ENCODE assay signal across 24 cellular contexts in genomic region chr9:14107977-14108376, GRCh38.
DNase-seq lines count a peak whose midpoint lies in the region; TF ChIP-seq lines count a peak whose summit lies in the region.
"Had no signal": no experiment of that assay in that cellular context is flagged by ENCODE, and none has a peak within 500 bp of the region (broad histone marks: within the 10 kb centered on the region; RNA-seq: fewer than 3 reads in every experiment).

No MANE protein-coding gene starts in this region.

- H3K27ac Mint-ChIP-seq in Calu3 (ENCODE audit: unreplicated experiment) (peak overlapping the region; percentile 36), mesothelial cell of epicardium (peak overlapping the region; percentile 17)

- no TSS peak for BruUV-seq in Calu3 (replicated peaks; lab: Mats Ljungman, UMichigan)

- peaks cover 17% of the 10 kb centered on the region for H3K36me3 Mint-ChIP-seq in Calu3 (ENCODE audit: insufficient read depth, unreplicated experiment)
- H3K36me3 Mint-ChIP-seq in mesothelial cell of epicardium, result peaks cover 43% of the 10 kb centered on the region

- no peaks in the 10 kb centered on the region for H3K9me3 ChIP-seq in cardiac muscle cell (ENCODE audit: low read depth)
- H3K9me3 ChIP-seq: suprapubic skin had no signal

- H3K9me3 Mint-ChIP-seq in Calu3 (ENCODE audit: low read depth, unreplicated experiment) (no peaks in the 10 kb centered on the region), mesothelial cell of epicardium (no peaks in the 10 kb centered on the region)

- TF ChIP-seq CTCF in Calu3 (IDR thresholded peaks at IDR 0.05; ENCODE audit: unreplicated experiment), result no peak
- TF ChIP-seq CTCF in cardiac muscle cell (IDR thresholded peaks at IDR 0.05; ENCODE audit: low read depth, low read length), result no peak
- TF ChIP-seq CTCF in mesothelial cell of epicardium (IDR thresholded peaks at IDR 0.05; ENCODE audit: unreplicated experiment), result no peak
- no peak for TF ChIP-seq CTCF in foreskin fibroblast (IDR thresholded peaks at IDR 0.05; ENCODE audit: low read depth, low read length)

- DNase-seq in Calu3 (no peak), NCI-H146 treated with DMSO at 0.1 percent for 48 hours (lab: John Stamatoyannopoulos, UW; ENCODE audit: unreplicated experiment) (peak; percentile 16), cardiac muscle cell (ENCODE audit: low read depth in 1 of 2, low spot score in 1 of 2) (peak; percentile 61 to 85), mesothelial cell of epicardium (ENCODE audit: low spot score in 2 of 2, unreplicated experiment in 2 of 2) (no peak), NCI-H2196 (lab: John Stamatoyannopoulos, UW; ENCODE audit: unreplicated experiment) (no peak), retina (no peak), foreskin fibroblast (no peak)
- no peak for DNase-seq in activated naive CD4-positive, alpha-beta T cell (lab: John Stamatoyannopoulos, UW)
- DNase-seq: activated CD4-positive, alpha-beta T cell treated with anti-CD3 and anti-CD28 coated beads, Interleukin-2, amount 50 U/mL, for 4 hours; activated naive CD4-positive, alpha-beta T cell treated with Interleukin-2 at 50 U/mL for 16 hours; activated T-cell treated with anti-CD3 and anti-CD28 coated beads for 4 hours; aorta; COR-L47; hypothalamus; KG1; MV-4-11; NCI-H2107; NK-92 treated with Interleukin-12 subunit alpha and Interleukin-12 subunit beta, amount 100 ng/mL, for 24 hours; RPMI8226; stimulated activated CD4-positive, alpha-beta T cell treated with anti-CD3 and anti-CD28 coated beads, Interleukin-4, amount 100 ng/mL, for 4 hours; SW 1271 had no signal

- CTCF ChIA-PET in Calu3 (lab: Charles Lee), result interaction anchor here (1.0 kb wide), 1 partner anchor 11 kb away, joined by 3 read pairs; no protein-coding TSS in a partner anchor

- H3K27me3 Mint-ChIP-seq in Calu3 (ENCODE audit: unreplicated experiment) (no peaks in the 10 kb centered on the region), mesothelial cell of epicardium (ENCODE audit: low read depth) (no peaks in the 10 kb centered on the region)

- intact Hi-C loops in Calu3 (cut with micrococcal nuclease; ENCODE audit: unreplicated experiment), result no loop called here

- no peak overlapping the region for H3K4me3 ChIP-seq in cardiac muscle cell
- H3K4me3 ChIP-seq in foreskin fibroblast (ENCODE audit: low read depth in 1 of 2, low read length in 2 of 2), result no peak overlapping the region
- H3K4me3 ChIP-seq: smooth muscle cell, suprapubic skin had no signal

- peak overlapping the region; percentile 61 for H3K27ac ChIP-seq in cardiac muscle cell
- H3K27ac ChIP-seq: parathyroid adenoma, suprapubic skin had no signal

- peaks cover 12% of the 10 kb centered on the region for H3K4me1 ChIP-seq in cardiac muscle cell (ENCODE audit: low read depth)
- H3K4me1 ChIP-seq: parathyroid adenoma had no signal

- H3K36me3 ChIP-seq in cardiac muscle cell, result no peaks in the 10 kb centered on the region

- H3K27me3 ChIP-seq in cardiac muscle cell, result no peaks in the 10 kb centered on the region
- H3K27me3 ChIP-seq: suprapubic skin had no signal

- H3K4me1 Mint-ChIP-seq in Calu3 (ENCODE audit: low read depth, unreplicated experiment) (no peaks in the 10 kb centered on the region), mesothelial cell of epicardium (peaks cover 57% of the 10 kb centered on the region)

- H3K4me3 Mint-ChIP-seq in Calu3 (ENCODE audit: low read depth, unreplicated experiment), result no peak overlapping the region
- no peak overlapping the region for H3K4me3 Mint-ChIP-seq in mesothelial cell of epicardium

Comparison
In these comparisons a context has a peak if more than half of its experiments do, and no peak if none do; other contexts are left out.
1. DNase-seq: peak in NCI-H146 treated with DMSO at 0.1 percent for 48 hours (single experiment) and cardiac muscle cell (2 of 2); none in Calu3 (single experiment), mesothelial cell of epicardium (0 of 2), NCI-H2196 (single experiment), activated naive CD4-positive, alpha-beta T cell (0 of 4), retina (single experiment) and foreskin fibroblast (0 of 2).